16 cellular contexts compared by ENCODE assay signal in the genomic region with DNA sequence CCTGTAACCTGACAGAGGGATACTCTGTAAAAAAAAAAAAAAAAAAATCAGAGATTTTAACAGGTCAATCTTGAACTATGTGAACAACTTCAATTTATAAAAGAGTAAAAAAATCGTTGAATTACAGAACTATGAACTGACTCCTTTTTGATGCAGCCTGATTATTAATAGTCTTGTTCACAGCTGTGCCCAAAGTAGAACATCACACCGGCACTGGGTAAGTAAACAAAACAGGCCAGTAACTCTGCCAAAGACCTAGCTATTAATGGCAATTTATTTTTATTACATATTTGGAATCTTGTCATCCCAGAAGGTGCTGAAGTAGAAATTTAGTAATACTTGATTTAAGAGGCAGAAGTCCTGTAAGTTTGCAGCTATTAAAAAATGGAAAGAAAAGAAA.
DNase-seq lines count a peak whose midpoint lies in the region; ATAC-seq and TF ChIP-seq lines count a peak whose summit lies in the region.
"Had no signal": no experiment of that assay in that cellular context is flagged by ENCODE, and none has a peak within 500 bp of the region (broad histone marks: within the 10 kb centered on the region; RNA-seq: fewer than 3 reads in every experiment).

No MANE protein-coding gene starts in this region.

- POLR2A ChIA-PET in HEK293T (lab: Yijun Ruan, JAX): no interaction called here

- DNase-seq in DMS79 treated with DMSO at 0.1 percent for 48 hours (lab: John Stamatoyannopoulos, UW) (peak; percentile 60), DMS79 (lab: John Stamatoyannopoulos, UW) (no peak), LNCaP clone FGC (ENCODE audit: low read depth) (peak; percentile 47), NCI-H1417 (lab: John Stamatoyannopoulos, UW) (peak in 2 of 3 experiments; percentile 24 to 78), NCI-H446 treated with DMSO at 0.1 percent for 48 hours (lab: John Stamatoyannopoulos, UW) (peak; percentile 68), HEK293T (ENCODE audit: extremely low spot score) (no peak), globus pallidus (ENCODE audit: low spot score) (no peak)
- DNase-seq: CD4-positive, CD25-positive, alpha-beta regulatory T cell; CD8-positive, alpha-beta T cell; DMS 273 treated with DMSO at 0.1 percent for 48 hours; DND-41; GM23248; H7; HCEC 1CT had no signal

- ATAC-seq in GM18870 (IDR thresholded peaks at IDR 0.05; ENCODE audit: unreplicated experiment): no peak
- ATAC-seq: CD8-positive, alpha-beta T cell had no signal

- no peak overlapping the region for H3K4me3 ChIP-seq in LNCaP clone FGC (ENCODE audit: low read depth, low read length)
- H3K4me3 ChIP-seq: BLaER1, GM23248 had no signal

- CTCF ChIA-PET in HEK293T (lab: Yijun Ruan, JAX): no interaction called here

- no peak for TF ChIP-seq CTCF in LNCaP clone FGC (IDR thresholded peaks at IDR 0.05; ENCODE audit: control insufficient read depth, extremely low read depth, insufficient read depth)

TF ChIP-seq in HEK293T, 16 proteins besides CTCF, POLR2A, EP300 and RAD21:
- no peak for TF ChIP-seq ARNT (IDR thresholded peaks at IDR 0.05)
- TF ChIP-seq ZNF384 (IDR thresholded peaks at IDR 0.05): no peak
- no peak for TF ChIP-seq NFRKB (IDR thresholded peaks at IDR 0.05)
- no peak for TF ChIP-seq BHLHE40 (IDR thresholded peaks at IDR 0.05; ENCODE audit: borderline replicate concordance)
- TF ChIP-seq FOXM1 (IDR thresholded peaks at IDR 0.05; ENCODE audit: borderline replicate concordance): no peak
- TF ChIP-seq L3MBTL2 (conservative IDR thresholded peaks at IDR 0.05): no peak
- TF ChIP-seq FOXK2 (IDR thresholded peaks at IDR 0.05): no peak
- no peak for TF ChIP-seq SP1 (IDR thresholded peaks at IDR 0.05)
- TF ChIP-seq SUZ12 (IDR thresholded peaks at IDR 0.05): no peak
- no peak for TF ChIP-seq FOXA1 (IDR thresholded peaks at IDR 0.05)
- TF ChIP-seq CTBP1 (IDR thresholded peaks at IDR 0.05; ENCODE audit: borderline replicate concordance): no peak
- no peak for TF ChIP-seq LEF1 (IDR thresholded peaks at IDR 0.05; ENCODE audit: borderline replicate concordance)

Comparison
In these comparisons a context has a peak if more than half of its experiments do, and no peak if none do; other contexts are left out.
1. DNase-seq: peak in DMS79 treated with DMSO at 0.1 percent for 48 hours (single experiment), LNCaP clone FGC (single experiment), NCI-H1417 (2 of 3) and NCI-H446 treated with DMSO at 0.1 percent for 48 hours (single experiment); none in DMS79 (single experiment), HEK293T (single experiment) and globus pallidus (single experiment).